ENCODE assay signal across 18 cellular contexts in genomic region chr3:25037049-25037547, GRCh38.
DNase-seq lines count a peak whose midpoint lies in the region; ATAC-seq and TF ChIP-seq lines count a peak whose summit lies in the region.
"Had no signal": no experiment of that assay in that cellular context is flagged by ENCODE, and none has a peak within 500 bp of the region (broad histone marks: within the 10 kb centered on the region; RNA-seq: fewer than 3 reads in every experiment).

No MANE protein-coding gene starts in this region.

- H3K27me3 Mint-ChIP-seq in MCF 10A (ENCODE audit: insufficient read depth, unreplicated experiment) (no peaks in the 10 kb centered on the region), neural progenitor cell (ENCODE audit: insufficient read depth, low read depth) (no peaks in the 10 kb centered on the region)
- peaks cover 3 to 15% of the 10 kb centered on the region in 2 donors for H3K27me3 Mint-ChIP-seq in natural killer cell treated with Interleukin-12 subunit alpha and Interleukin-12 subunit beta and Interleukin-15 and Interleukin-18, amount 100 ng/mL, for 72 hours
- H3K27me3 Mint-ChIP-seq: naive B cell had no signal

- H4K20me1 ChIP-seq in hepatocyte (ENCODE audit: insufficient read depth, poor library complexity, severe bottlenecking), result no peaks in the 10 kb centered on the region
- no peaks in the 10 kb centered on the region for H4K20me1 ChIP-seq in neural progenitor cell (ENCODE audit: low read depth)

- H3K9me3 ChIP-seq in breast epithelium (no peaks in the 10 kb centered on the region), hepatocyte (ENCODE audit: low read depth) (no peaks in the 10 kb centered on the region), uterus (no peaks in the 10 kb centered on the region), neural progenitor cell (ENCODE audit: low read depth) (no peaks in the 10 kb centered on the region)
- H3K9me3 ChIP-seq: HAP-1 had no signal

- H3K36me3 ChIP-seq in breast epithelium (no peaks in the 10 kb centered on the region), brain microvascular endothelial cell (replicated peaks) (no peaks in the 10 kb centered on the region), hepatocyte (replicated peaks; ENCODE audit: insufficient read depth, low read depth) (no peaks in the 10 kb centered on the region), uterus (no peaks in the 10 kb centered on the region), neural progenitor cell (no peaks in the 10 kb centered on the region)
- H3K36me3 ChIP-seq: HAP-1 had no signal

- H3K36me3 Mint-ChIP-seq in MCF 10A (ENCODE audit: insufficient read depth, unreplicated experiment), result no peaks in the 10 kb centered on the region
- H3K36me3 Mint-ChIP-seq in neural progenitor cell, result no peaks in the 10 kb centered on the region
- no peaks in the 10 kb centered on the region for H3K36me3 Mint-ChIP-seq in natural killer cell treated with Interleukin-12 subunit alpha and Interleukin-12 subunit beta and Interleukin-15 and Interleukin-18, amount 100 ng/mL, for 72 hours
- H3K36me3 Mint-ChIP-seq: naive B cell had no signal

- in situ Hi-C loops in brain microvascular endothelial cell (cut with HindIII; ENCODE audit: low pct_ligation_motif_present, low sequenced_read_pairs), result no loop called here

- H3K4me3 Mint-ChIP-seq in MCF 10A (ENCODE audit: unreplicated experiment) (no peak overlapping the region), neural progenitor cell (no peak overlapping the region)
- H3K4me3 Mint-ChIP-seq in natural killer cell treated with Interleukin-12 subunit alpha and Interleukin-12 subunit beta and Interleukin-15 and Interleukin-18, amount 100 ng/mL, for 72 hours, result no peak overlapping the region
- H3K4me3 Mint-ChIP-seq: activated T-cell treated with anti-CD3 and anti-CD28 coated beads, Interleukin-2, amount 50 U/mL, for 4 hours; naive B cell; T-helper 2 cell treated with Interferon-gamma antibody and Interleukin-4, amounts not matched to agents 5 μg/mL and 100 μg/mL, for 36 hours had no signal

- no peaks in the 10 kb centered on the region for H3F3A ChIP-seq in neural progenitor cell (ENCODE audit: low read depth)

- no peak for DNase-seq in breast epithelium (ENCODE audit: low spot score in 2 of 2)
- no peak for DNase-seq in MCF 10A (ENCODE audit: unreplicated experiment)
- DNase-seq in brain microvascular endothelial cell, result peak; percentile 52
- peak; percentile 57 for DNase-seq in hepatocyte (ENCODE audit: low spot score)
- peak in 1 of 2 donors; percentile 18 for DNase-seq in uterus
- no peak for DNase-seq in neural progenitor cell (ENCODE audit: low spot score)
- no peak for DNase-seq in natural killer cell treated with Interleukin-12 subunit alpha and Interleukin-12 subunit beta and Interleukin-15 and Interleukin-18, amount 100 ng/mL, for 72 hours (ENCODE audit: low spot score)
- DNase-seq in NCI-H526 (lab: John Stamatoyannopoulos, UW), result no peak
- DNase-seq: activated CD4-positive, alpha-beta T cell treated with anti-CD3 and anti-CD28 coated beads for 48 hours; activated T-cell treated with anti-CD3 and anti-CD28 coated beads, Interleukin-2, amount 50 U/mL, for 4 hours; effector CD4-positive, alpha-beta T cell; naive B cell; NCI-H1694 treated with DMSO at 0.1 percent for 48 hours; NCI-H748 treated with DMSO at 0.1 percent for 48 hours; stimulated activated naive CD4-positive, alpha-beta T cell had no signal

- WGBS in hepatocyte (ENCODE audit: low lambda C conversion rate, missing lambda C conversion rate), result 29% methylated on average over 6 of the region's 6 CpGs

- intact Hi-C loops in breast epithelium (cut with DNase I; ENCODE audit: low total_unique reads) (no loop called here), MCF 10A (cut with micrococcal nuclease) (no loop called here), uterus (cut with DNase I; ENCODE audit: low total_unique reads) (no loop called here)

- H3K27me3 ChIP-seq in breast epithelium, result no peaks in the 10 kb centered on the region
- no peaks in the 10 kb centered on the region for H3K27me3 ChIP-seq in brain microvascular endothelial cell (replicated peaks)
- H3K27me3 ChIP-seq in hepatocyte, result no peaks in the 10 kb centered on the region
- no peaks in the 10 kb centered on the region for H3K27me3 ChIP-seq in uterus
- H3K27me3 ChIP-seq in neural progenitor cell, result no peaks in the 10 kb centered on the region

- H3K27ac ChIP-seq in breast epithelium (peak overlapping the region; percentile 2 to 35), brain microvascular endothelial cell (peak overlapping the region; percentile 64), hepatocyte (peak overlapping the region; percentile 66), uterus (peak overlapping the region; percentile 48 to 63), neural progenitor cell (no peak overlapping the region)
- H3K27ac ChIP-seq: RWPE1 had no signal

- H3K79me2 ChIP-seq in hepatocyte, result no peaks in the 10 kb centered on the region
- H3K79me2 ChIP-seq in neural progenitor cell (ENCODE audit: low read depth), result no peaks in the 10 kb centered on the region

- no peak for TF ChIP-seq CTCF in breast epithelium (IDR thresholded peaks at IDR 0.05)
- no peak for TF ChIP-seq CTCF in MCF 10A (IDR thresholded peaks at IDR 0.05; ENCODE audit: unreplicated experiment)
- TF ChIP-seq CTCF in brain microvascular endothelial cell (IDR thresholded peaks at IDR 0.05; ENCODE audit: low read depth, low read length, missing control alignments), result no peak
- no peak for TF ChIP-seq CTCF in hepatocyte (IDR thresholded peaks at IDR 0.05; ENCODE audit: poor library complexity)
- TF ChIP-seq CTCF in uterus (IDR thresholded peaks at IDR 0.05), result no peak
- no peak for TF ChIP-seq CTCF in neural progenitor cell (IDR thresholded peaks at IDR 0.05)

- H3K4me1 Mint-ChIP-seq in MCF 10A (ENCODE audit: insufficient read depth, unreplicated experiment), result no peaks in the 10 kb centered on the region
- no peaks in the 10 kb centered on the region for H3K4me1 Mint-ChIP-seq in neural progenitor cell
- H3K4me1 Mint-ChIP-seq in natural killer cell treated with Interleukin-12 subunit alpha and Interleukin-12 subunit beta and Interleukin-15 and Interleukin-18, amount 100 ng/mL, for 72 hours (ENCODE audit: low read depth in 2 of 2), result no peaks in the 10 kb centered on the region
- H3K4me1 Mint-ChIP-seq: naive B cell had no signal

- no peak for ATAC-seq in natural killer cell treated with Interleukin-12 subunit alpha and Interleukin-12 subunit beta and Interleukin-15 and Interleukin-18, amount 100 ng/mL, for 72 hours
- ATAC-seq: activated T-cell treated with anti-CD3 and anti-CD28 coated beads, Interleukin-2, amount 50 U/mL, for 4 hours had no signal

- no peak overlapping the region for H2AFZ ChIP-seq in hepatocyte
- H2AFZ ChIP-seq in neural progenitor cell (replicated peaks), result no peak overlapping the region

- H3K4me1 ChIP-seq in breast epithelium, result peaks cover 3 to 9% of the 10 kb centered on the region in 2 donors
- peaks cover 24% of the 10 kb centered on the region for H3K4me1 ChIP-seq in hepatocyte (ENCODE audit: insufficient read depth)
- H3K4me1 ChIP-seq in uterus, result peaks cover 4 to 9% of the 10 kb centered on the region in 2 donors
- H3K4me1 ChIP-seq in neural progenitor cell, result peaks cover 4% of the 10 kb centered on the region
- H3K4me1 ChIP-seq: HAP-1 had no signal

- CTCF ChIA-PET in MCF 10A (lab: Yijun Ruan, JAX), result interaction anchor here (0.6 to 5.7 kb wide), 5 partner anchors 10 to 557 kb away, joined by 3 to 48 read pairs (median 3); no protein-coding TSS in a partner anchor

- H3K27ac Mint-ChIP-seq in MCF 10A (ENCODE audit: low read depth, unreplicated experiment) (no peak overlapping the region), neural progenitor cell (no peak overlapping the region)
- H3K27ac Mint-ChIP-seq in natural killer cell treated with Interleukin-12 subunit alpha and Interleukin-12 subunit beta and Interleukin-15 and Interleukin-18, amount 100 ng/mL, for 72 hours, result no peak overlapping the region
- H3K27ac Mint-ChIP-seq: naive B cell; T-helper 2 cell treated with Interferon-gamma antibody and Interleukin-4, amounts not matched to agents 5 μg/mL and 100 μg/mL, for 36 hours had no signal

- H3K9me3 Mint-ChIP-seq in MCF 10A (ENCODE audit: unreplicated experiment) (no peaks in the 10 kb centered on the region), neural progenitor cell (peaks cover 2% of the 10 kb centered on the region)
- H3K9me3 Mint-ChIP-seq in natural killer cell treated with Interleukin-12 subunit alpha and Interleukin-12 subunit beta and Interleukin-15 and Interleukin-18, amount 100 ng/mL, for 72 hours, result no peaks in the 10 kb centered on the region
- H3K9me3 Mint-ChIP-seq: activated T-cell treated with anti-CD3 and anti-CD28 coated beads, Interleukin-2, amount 50 U/mL, for 4 hours; T-helper 2 cell treated with Interferon-gamma antibody and Interleukin-4, amounts not matched to agents 5 μg/mL and 100 μg/mL, for 36 hours had no signal

- H3K4me3 ChIP-seq in breast epithelium, result no peak overlapping the region
- no peak overlapping the region for H3K4me3 ChIP-seq in brain microvascular endothelial cell (ENCODE audit: low read depth, low read length)
- no peak overlapping the region for H3K4me3 ChIP-seq in hepatocyte
- no peak overlapping the region for H3K4me3 ChIP-seq in uterus
- H3K4me3 ChIP-seq in neural progenitor cell, result no peak overlapping the region
- H3K4me3 ChIP-seq: HAP-1 had no signal

- no peaks in the 10 kb centered on the region for H3K9me2 ChIP-seq in hepatocyte (replicated peaks; ENCODE audit: insufficient read depth)

- BruUV-seq in MCF 10A (replicated peaks; lab: Mats Ljungman, UMichigan), result no TSS peak

- TF ChIP-seq POLR2A in breast epithelium (IDR thresholded peaks at IDR 0.05) (no peak), uterus (IDR thresholded peaks at IDR 0.05) (no peak)

- H3K4me2 ChIP-seq in hepatocyte (peak overlapping the region; percentile 16), neural progenitor cell (no peak overlapping the region)

- no peak overlapping the region for H3K9ac ChIP-seq in neural progenitor cell

- POLR2A ChIA-PET in MCF 10A (lab: Yijun Ruan, JAX), result interaction anchor here (0.7 to 1.5 kb wide), 3 partner anchors 10 to 60 kb away, joined by 3 to 5 read pairs (median 3); no protein-coding TSS in a partner anchor

Comparison
In these comparisons a context has a peak if more than half of its experiments do, and no peak if none do; other contexts are left out.
1. DNase-seq: peak in brain microvascular endothelial cell (single experiment) and hepatocyte (single experiment); none in breast epithelium (0 of 2), MCF 10A (single experiment), neural progenitor cell (single experiment), natural killer cell treated with Interleukin-12 subunit alpha and Interleukin-12 subunit beta and Interleukin-15 and Interleukin-18, amount 100 ng/mL, for 72 hours (single experiment) and NCI-H526 (0 of 2).